Comparison of ENCODE assay signal across 16 cellular contexts in genomic region chr12:6916426-6917200, GRCh38. TPM values are rescaled to one million over a fixed set of nuclear protein-coding genes. Genes with fewer than 3 reads are reported as not detected.
A peak's percentile ranks its signal among the peaks of the same experiment; 100 is the strongest.
DNase-seq lines count a peak whose midpoint lies in the region; ATAC-seq and TF ChIP-seq lines count a peak whose summit lies in the region.
"Had no signal": no experiment of that assay in that cellular context is flagged by ENCODE, and none has a peak within 500 bp of the region (broad histone marks: within the 10 kb centered on the region; RNA-seq: fewer than 3 reads in every experiment).

No MANE protein-coding gene starts in this region.

- CTCF ChIA-PET in activated CD8-positive, alpha-beta T cell treated with anti-CD3 and anti-CD28 coated beads for 36 hours (lab: Charles Lee), result interaction anchor here (0.9 to 1.8 kb wide), 4 partner anchors 10 to 48 kb away, joined by 3 to 9 read pairs (median 4); no protein-coding TSS in a partner anchor

- POLR2A ChIA-PET in activated CD8-positive, alpha-beta T cell treated with anti-CD3 and anti-CD28 coated beads for 36 hours (lab: Charles Lee), result interaction anchor here (0.9 to 8.2 kb wide), 9 partner anchors 9 to 127 kb away, joined by 3 to 62 read pairs (median 5); partner anchors contain the start of genes C12orf57 and RNU7-1

- H3K79me1 ChIP-seq in mesenchymal stem cell (replicated peaks; ENCODE audit: low read length, poor library complexity, severe bottlenecking), result no peaks in the 10 kb centered on the region

- no peak overlapping the region for H3K27ac ChIP-seq in mesenchymal stem cell (ENCODE audit: low read length, poor library complexity, severe bottlenecking)

- no peaks in the 10 kb centered on the region for H3K9me3 Mint-ChIP-seq in natural killer cell treated with Interleukin-12 subunit alpha and Interleukin-12 subunit beta and Interleukin-15 and Interleukin-18, amount 100 ng/mL, for 72 hours
- H3K9me3 Mint-ChIP-seq in natural killer cell, result no peaks in the 10 kb centered on the region
- no peaks in the 10 kb centered on the region for H3K9me3 Mint-ChIP-seq in activated CD8-positive, alpha-beta T cell treated with anti-CD3 and anti-CD28 coated beads for 36 hours

- no peak overlapping the region for H2BK12ac ChIP-seq in mesenchymal stem cell (ENCODE audit: low read length in 2 of 2)

- no peak overlapping the region for H3K4me3 ChIP-seq in mesenchymal stem cell (ENCODE audit: insufficient read depth in 1 of 2, low read depth in 1 of 2, low read length in 2 of 2)

- H3K18ac ChIP-seq in mesenchymal stem cell (ENCODE audit: low read depth in 1 of 2, low read length in 2 of 2), result no peak overlapping the region

- peak overlapping the region; percentile 95 for H3K4me3 Mint-ChIP-seq in natural killer cell treated with Interleukin-12 subunit alpha and Interleukin-12 subunit beta and Interleukin-15 and Interleukin-18, amount 100 ng/mL, for 72 hours
- H3K4me3 Mint-ChIP-seq in natural killer cell, result no peak overlapping the region
- H3K4me3 Mint-ChIP-seq in activated CD8-positive, alpha-beta T cell treated with anti-CD3 and anti-CD28 coated beads for 36 hours, result peak overlapping the region; percentile 95

- H2AFZ ChIP-seq in mesenchymal stem cell (ENCODE audit: low read depth, low read length), result no peak overlapping the region

- H2AK5ac ChIP-seq in mesenchymal stem cell (ENCODE audit: low read length, severe bottlenecking), result no peak overlapping the region

- no peak overlapping the region for H2BK120ac ChIP-seq in mesenchymal stem cell (ENCODE audit: low read depth, low read length)

- no peak overlapping the region for H4K91ac ChIP-seq in mesenchymal stem cell (ENCODE audit: low read length)

- TF ChIP-seq CTCF in natural killer cell (IDR thresholded peaks at IDR 0.05), result no peak
- TF ChIP-seq CTCF in activated CD8-positive, alpha-beta T cell treated with anti-CD3 and anti-CD28 coated beads for 36 hours (IDR thresholded peaks at IDR 0.05), result no peak

- H2BK15ac ChIP-seq in mesenchymal stem cell (ENCODE audit: low read depth, poor library complexity, severe bottlenecking), result no peak overlapping the region

- H3K9ac ChIP-seq in mesenchymal stem cell (ENCODE audit: low read length), result peak overlapping the region; percentile 15

- no peak for ATAC-seq in natural killer cell treated with Interleukin-12 subunit alpha and Interleukin-12 subunit beta and Interleukin-15 and Interleukin-18, amount 100 ng/mL, for 72 hours
- no peak for ATAC-seq in natural killer cell
- ATAC-seq in activated CD8-positive, alpha-beta T cell treated with anti-CD3 and anti-CD28 coated beads for 36 hours, result no peak
- no peak for ATAC-seq in HG02973 (IDR thresholded peaks at IDR 0.05; ENCODE audit: unreplicated experiment)
- no peak for ATAC-seq in HG02759 (IDR thresholded peaks at IDR 0.05; ENCODE audit: unreplicated experiment)
- ATAC-seq in GM19397 (IDR thresholded peaks at IDR 0.05; ENCODE audit: unreplicated experiment), result no peak
- ATAC-seq: esophagus mucosa, Right ventricle myocardium inferior had no signal

- 93% methylated on average over 11 of the region's 11 CpGs for WGBS in mesenchymal stem cell

- H3K23ac ChIP-seq in mesenchymal stem cell (ENCODE audit: low read length in 2 of 2), result no peak overlapping the region

- H2BK5ac ChIP-seq in mesenchymal stem cell (ENCODE audit: low read depth, low read length, poor library complexity, severe bottlenecking), result no peak overlapping the region

- no peak overlapping the region for H3K27ac Mint-ChIP-seq in natural killer cell treated with Interleukin-12 subunit alpha and Interleukin-12 subunit beta and Interleukin-15 and Interleukin-18, amount 100 ng/mL, for 72 hours
- H3K27ac Mint-ChIP-seq in natural killer cell, result peak overlapping the region in 1 of 2 donors; percentile 3
- H3K27ac Mint-ChIP-seq in activated CD8-positive, alpha-beta T cell treated with anti-CD3 and anti-CD28 coated beads for 36 hours, result peak overlapping the region; percentile 52

- H3K4me1 Mint-ChIP-seq in natural killer cell treated with Interleukin-12 subunit alpha and Interleukin-12 subunit beta and Interleukin-15 and Interleukin-18, amount 100 ng/mL, for 72 hours (ENCODE audit: low read depth in 2 of 2), result peaks cover 26 to 29% of the 10 kb centered on the region in 2 donors
- H3K4me1 Mint-ChIP-seq in natural killer cell, result peaks cover 16 to 41% of the 10 kb centered on the region in 2 donors
- peaks cover 43% of the 10 kb centered on the region for H3K4me1 Mint-ChIP-seq in activated CD8-positive, alpha-beta T cell treated with anti-CD3 and anti-CD28 coated beads for 36 hours (ENCODE audit: low read depth)

- intact Hi-C loops in natural killer cell (cut with micrococcal nuclease), result no loop called here
- intact Hi-C loops in activated CD8-positive, alpha-beta T cell treated with anti-CD3 and anti-CD28 coated beads for 36 hours (cut with micrococcal nuclease), result no loop called here

- peak overlapping the region in 1 of 2 experiments; percentile 28 for H3K4ac ChIP-seq in mesenchymal stem cell (ENCODE audit: low read depth in 1 of 2, low read length in 2 of 2)

- peaks cover 0 to 7% of the 10 kb centered on the region in 2 donors for H3K27me3 Mint-ChIP-seq in natural killer cell treated with Interleukin-12 subunit alpha and Interleukin-12 subunit beta and Interleukin-15 and Interleukin-18, amount 100 ng/mL, for 72 hours
- peaks cover 0 to 6% of the 10 kb centered on the region in 2 donors for H3K27me3 Mint-ChIP-seq in natural killer cell (ENCODE audit: low read depth in 2 of 2)
- no peaks in the 10 kb centered on the region for H3K27me3 Mint-ChIP-seq in activated CD8-positive, alpha-beta T cell treated with anti-CD3 and anti-CD28 coated beads for 36 hours

- no peak overlapping the region for H4K8ac ChIP-seq in mesenchymal stem cell (ENCODE audit: low read length)

- H3K14ac ChIP-seq in mesenchymal stem cell (ENCODE audit: low read length in 2 of 2), result no peak overlapping the region

- peaks cover 26% of the 10 kb centered on the region for H3K4me1 ChIP-seq in mesenchymal stem cell (ENCODE audit: control insufficient read depth, insufficient read depth, low read depth, low read length)

- H3K36me3 ChIP-seq in mesenchymal stem cell (ENCODE audit: control insufficient read depth in 1 of 2, insufficient read depth in 2 of 2, low read depth in 1 of 2, low read length in 2 of 2), result peaks cover 4 to 36% of the 10 kb centered on the region in 2 experiments

- H3K36me3 Mint-ChIP-seq in natural killer cell treated with Interleukin-12 subunit alpha and Interleukin-12 subunit beta and Interleukin-15 and Interleukin-18, amount 100 ng/mL, for 72 hours, result no peaks in the 10 kb centered on the region
- no peaks in the 10 kb centered on the region for H3K36me3 Mint-ChIP-seq in natural killer cell
- peaks cover 53% of the 10 kb centered on the region for H3K36me3 Mint-ChIP-seq in activated CD8-positive, alpha-beta T cell treated with anti-CD3 and anti-CD28 coated beads for 36 hours (ENCODE audit: low read depth)

- no peaks in the 10 kb centered on the region for H3K9me3 ChIP-seq in mesenchymal stem cell (ENCODE audit: control insufficient read depth, low read length)

- peaks cover 0 to 13% of the 10 kb centered on the region in 2 experiments for H3K27me3 ChIP-seq in mesenchymal stem cell (ENCODE audit: control insufficient read depth in 1 of 2, insufficient read depth in 1 of 2, low read length in 2 of 2)

- H3K4me2 ChIP-seq in mesenchymal stem cell (ENCODE audit: low read length, poor library complexity, severe bottlenecking), result no peak overlapping the region

- no peak for DNase-seq in natural killer cell treated with Interleukin-12 subunit alpha and Interleukin-12 subunit beta and Interleukin-15 and Interleukin-18, amount 100 ng/mL, for 72 hours (ENCODE audit: low spot score)
- no peak for DNase-seq in natural killer cell
- no peak for DNase-seq in activated CD8-positive, alpha-beta T cell treated with anti-CD3 and anti-CD28 coated beads for 36 hours
- DNase-seq in mesenchymal stem cell, result no peak
- DNase-seq in activated CD8-positive, alpha-beta memory T cell treated with anti-CD3 and anti-CD28 coated beads for 24 hours, result no peak
- DNase-seq: cerebellar nuclear complex; NCI-H1436 treated with DMSO at 0.1 percent for 48 hours; stimulated activated CD4-positive, alpha-beta T cell treated with anti-CD3 and anti-CD28 coated beads, Interleukin-2, amount 100 ng/mL, for 48 hours; stimulated activated naive CD4-positive, alpha-beta T cell had no signal

RNA-seq across cellular contexts. Expression of gene ENO2, which starts 2.2 kb away (rescaled TPM):
- 100 to 1,000 TPM; 151 to 158 TPM for total RNA-seq in natural killer cell treated with Interleukin-12 subunit alpha and Interleukin-12 subunit beta and Interleukin-15 and Interleukin-18, amount 100 ng/mL, for 72 hours
- total RNA-seq in natural killer cell, result 10 to 100 TPM; 21.6 to 30.8 (median 23.1) TPM
- 100 to 1,000 TPM; 315 to 330 TPM for total RNA-seq in activated CD8-positive, alpha-beta T cell treated with anti-CD3 and anti-CD28 coated beads for 36 hours
- polyA plus RNA-seq in mesenchymal stem cell (2013, experiment 1 of 2), result 22.7 TPM
- polyA plus RNA-seq in mesenchymal stem cell (2013, experiment 2 of 2), result 20.2 TPM

RNA-seq across cellular contexts. Expression of gene ATN1, which starts 11.1 kb away (rescaled TPM):
- total RNA-seq in natural killer cell treated with Interleukin-12 subunit alpha and Interleukin-12 subunit beta and Interleukin-15 and Interleukin-18, amount 100 ng/mL, for 72 hours, result 10 to 100 TPM; 36.5 to 62.2 TPM
- 10 to 100 TPM; 29.3 to 34.0 (median 31.9) TPM for total RNA-seq in natural killer cell
- 10 to 100 TPM; 26.4 to 28.5 TPM for total RNA-seq in activated CD8-positive, alpha-beta T cell treated with anti-CD3 and anti-CD28 coated beads for 36 hours
- 119 TPM for polyA plus RNA-seq in mesenchymal stem cell (2013, experiment 1 of 2)
- 111 TPM for polyA plus RNA-seq in mesenchymal stem cell (2013, experiment 2 of 2)

RNA-seq across cellular contexts. Expression of gene LRRC23, which starts 12.0 kb away (rescaled TPM):
- 1 to 10 TPM; 3.2 to 7.1 TPM for total RNA-seq in natural killer cell treated with Interleukin-12 subunit alpha and Interleukin-12 subunit beta and Interleukin-15 and Interleukin-18, amount 100 ng/mL, for 72 hours
- total RNA-seq in natural killer cell, result 10 to 100 TPM in 1 of 3 donors, 1 to 10 TPM in 2; 8.1 to 16.8 (median 9.8) TPM
- 1 to 10 TPM; 4.6 to 5.3 TPM for total RNA-seq in activated CD8-positive, alpha-beta T cell treated with anti-CD3 and anti-CD28 coated beads for 36 hours
- 6.1 TPM for polyA plus RNA-seq in mesenchymal stem cell (2013, experiment 1 of 2)
- polyA plus RNA-seq in mesenchymal stem cell (2013, experiment 2 of 2), result 6.3 TPM

RNA-seq across cellular contexts. Expression of gene RNU7-1, which starts 27.0 kb away (rescaled TPM):
- not detected for total RNA-seq in natural killer cell treated with Interleukin-12 subunit alpha and Interleukin-12 subunit beta and Interleukin-15 and Interleukin-18, amount 100 ng/mL, for 72 hours
- total RNA-seq in natural killer cell, result not detected
- not detected for total RNA-seq in activated CD8-positive, alpha-beta T cell treated with anti-CD3 and anti-CD28 coated beads for 36 hours
- polyA plus RNA-seq in mesenchymal stem cell (2013, experiment 1 of 2), result not detected
- polyA plus RNA-seq in mesenchymal stem cell (2013, experiment 2 of 2), result not detected
- total RNA-seq: esophagus mucosa, lung microvascular endothelial cell, Right ventricle myocardium inferior had no signal
- polyA plus RNA-seq: BJ had no signal

RNA-seq across cellular contexts. Expression of gene C12orf57, which starts 27.2 kb away (rescaled TPM):
- total RNA-seq in natural killer cell treated with Interleukin-12 subunit alpha and Interleukin-12 subunit beta and Interleukin-15 and Interleukin-18, amount 100 ng/mL, for 72 hours, result 100 to 1,000 TPM in 1 of 2 donors, 10 to 100 TPM in 1; 89.7 to 106 TPM
- total RNA-seq in natural killer cell, result 100 to 1,000 TPM; 125 to 157 (median 126) TPM
- 100 to 1,000 TPM; 226 to 244 TPM for total RNA-seq in activated CD8-positive, alpha-beta T cell treated with anti-CD3 and anti-CD28 coated beads for 36 hours
- polyA plus RNA-seq in mesenchymal stem cell (2013, experiment 1 of 2), result 186 TPM
- polyA plus RNA-seq in mesenchymal stem cell (2013, experiment 2 of 2), result 188 TPM

Comparison
In these comparisons a context has a peak if more than half of its experiments do, and no peak if none do; other contexts are left out.
1. RNA of gene ENO2, which starts 2.2 kb away (total RNA-seq): 315 to 330 TPM in activated CD8-positive, alpha-beta T cell treated with anti-CD3 and anti-CD28 coated beads for 36 hours and 151 to 158 TPM in natural killer cell treated with Interleukin-12 subunit alpha and Interleukin-12 subunit beta and Interleukin-15 and Interleukin-18, amount 100 ng/mL, for 72 hours; 21.6 to 30.8 TPM in natural killer cell; every median in the first group is over 4 times any median in the second.